1 cellular context compared by ENCODE assay signal in the genomic region with DNA sequence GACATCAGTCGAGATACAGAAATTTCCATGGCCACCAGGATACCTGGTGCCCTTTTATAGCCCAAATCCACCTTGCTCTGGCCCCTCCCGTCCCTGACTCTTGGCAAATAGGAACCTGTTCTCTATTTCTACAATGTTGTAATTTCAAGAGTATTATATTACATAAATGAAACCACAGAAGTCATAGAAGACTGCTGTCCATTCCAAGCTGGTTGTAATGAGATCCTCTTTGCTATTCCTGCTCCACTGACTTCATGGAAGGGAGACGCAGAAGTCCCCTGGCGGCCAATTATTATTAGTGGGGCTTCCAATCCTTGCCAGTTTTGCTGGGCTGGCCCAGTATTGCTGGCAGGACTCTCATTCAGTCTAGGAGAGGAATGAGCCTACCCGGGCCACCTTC.
TF ChIP-seq lines count a peak whose summit lies in the region.

No MANE protein-coding gene starts in this region.

TF ChIP-seq in GM23338, 12 proteins besides CTCF, POLR2A, EP300 and RAD21 (continued from another document):
- TF ChIP-seq, protein P1, sequence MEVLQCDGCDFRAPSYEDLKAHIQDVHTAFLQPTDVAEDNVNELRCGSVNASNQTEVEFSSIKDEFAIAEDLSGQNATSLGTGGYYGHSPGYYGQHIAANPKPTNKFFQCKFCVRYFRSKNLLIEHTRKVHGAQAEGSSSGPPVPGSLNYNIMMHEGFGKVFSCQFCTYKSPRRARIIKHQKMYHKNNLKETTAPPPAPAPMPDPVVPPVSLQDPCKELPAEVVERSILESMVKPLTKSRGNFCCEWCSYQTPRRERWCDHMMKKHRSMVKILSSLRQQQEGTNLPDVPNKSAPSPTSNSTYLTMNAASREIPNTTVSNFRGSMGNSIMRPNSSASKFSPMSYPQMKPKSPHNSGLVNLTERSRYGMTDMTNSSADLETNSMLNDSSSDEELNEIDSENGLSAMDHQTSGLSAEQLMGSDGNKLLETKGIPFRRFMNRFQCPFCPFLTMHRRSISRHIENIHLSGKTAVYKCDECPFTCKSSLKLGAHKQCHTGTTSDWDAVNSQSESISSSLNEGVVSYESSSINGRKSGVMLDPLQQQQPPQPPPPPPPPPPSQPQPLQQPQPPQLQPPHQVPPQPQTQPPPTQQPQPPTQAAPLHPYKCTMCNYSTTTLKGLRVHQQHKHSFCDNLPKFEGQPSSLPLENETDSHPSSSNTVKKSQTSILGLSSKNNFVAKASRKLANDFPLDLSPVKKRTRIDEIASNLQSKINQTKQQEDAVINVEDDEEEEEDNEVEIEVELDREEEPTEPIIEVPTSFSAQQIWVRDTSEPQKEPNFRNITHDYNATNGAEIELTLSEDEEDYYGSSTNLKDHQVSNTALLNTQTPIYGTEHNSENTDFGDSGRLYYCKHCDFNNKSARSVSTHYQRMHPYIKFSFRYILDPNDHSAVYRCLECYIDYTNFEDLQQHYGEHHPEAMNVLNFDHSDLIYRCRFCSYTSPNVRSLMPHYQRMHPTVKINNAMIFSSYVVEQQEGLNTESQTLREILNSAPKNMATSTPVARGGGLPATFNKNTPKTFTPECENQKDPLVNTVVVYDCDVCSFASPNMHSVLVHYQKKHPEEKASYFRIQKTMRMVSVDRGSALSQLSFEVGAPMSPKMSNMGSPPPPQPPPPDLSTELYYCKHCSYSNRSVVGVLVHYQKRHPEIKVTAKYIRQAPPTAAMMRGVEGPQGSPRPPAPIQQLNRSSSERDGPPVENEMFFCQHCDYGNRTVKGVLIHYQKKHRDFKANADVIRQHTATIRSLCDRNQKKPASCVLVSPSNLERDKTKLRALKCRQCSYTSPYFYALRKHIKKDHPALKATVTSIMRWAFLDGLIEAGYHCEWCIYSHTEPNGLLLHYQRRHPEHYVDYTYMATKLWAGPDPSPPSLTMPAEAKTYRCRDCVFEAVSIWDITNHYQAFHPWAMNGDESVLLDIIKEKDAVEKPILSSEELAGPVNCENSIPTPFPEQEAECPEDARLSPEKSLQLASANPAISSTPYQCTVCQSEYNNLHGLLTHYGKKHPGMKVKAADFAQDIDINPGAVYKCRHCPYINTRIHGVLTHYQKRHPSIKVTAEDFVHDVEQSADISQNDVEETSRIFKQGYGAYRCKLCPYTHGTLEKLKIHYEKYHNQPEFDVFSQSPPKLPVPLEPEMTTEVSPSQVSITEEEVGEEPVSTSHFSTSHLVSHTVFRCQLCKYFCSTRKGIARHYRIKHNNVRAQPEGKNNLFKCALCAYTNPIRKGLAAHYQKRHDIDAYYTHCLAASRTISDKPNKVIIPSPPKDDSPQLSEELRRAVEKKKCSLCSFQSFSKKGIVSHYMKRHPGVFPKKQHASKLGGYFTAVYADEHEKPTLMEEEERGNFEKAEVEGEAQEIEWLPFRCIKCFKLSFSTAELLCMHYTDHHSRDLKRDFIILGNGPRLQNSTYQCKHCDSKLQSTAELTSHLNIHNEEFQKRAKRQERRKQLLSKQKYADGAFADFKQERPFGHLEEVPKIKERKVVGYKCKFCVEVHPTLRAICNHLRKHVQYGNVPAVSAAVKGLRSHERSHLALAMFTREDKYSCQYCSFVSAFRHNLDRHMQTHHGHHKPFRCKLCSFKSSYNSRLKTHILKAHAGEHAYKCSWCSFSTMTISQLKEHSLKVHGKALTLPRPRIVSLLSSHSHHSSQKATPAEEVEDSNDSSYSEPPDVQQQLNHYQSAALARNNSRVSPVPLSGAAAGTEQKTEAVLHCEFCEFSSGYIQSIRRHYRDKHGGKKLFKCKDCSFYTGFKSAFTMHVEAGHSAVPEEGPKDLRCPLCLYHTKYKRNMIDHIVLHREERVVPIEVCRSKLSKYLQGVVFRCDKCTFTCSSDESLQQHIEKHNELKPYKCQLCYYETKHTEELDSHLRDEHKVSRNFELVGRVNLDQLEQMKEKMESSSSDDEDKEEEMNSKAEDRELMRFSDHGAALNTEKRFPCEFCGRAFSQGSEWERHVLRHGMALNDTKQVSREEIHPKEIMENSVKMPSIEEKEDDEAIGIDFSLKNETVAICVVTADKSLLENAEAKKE (CRISPR knock-in tag; IDR thresholded peaks at IDR 0.05), result no peak
- no peak for TF ChIP-seq JUNB (IDR thresholded peaks at IDR 0.05; ENCODE audit: unreplicated experiment)
